ENCODE assay signal across 1 cellular context in genomic region chr16:87437911-87438610, GRCh38.
A peak's percentile ranks its signal among the peaks of the same experiment; 100 is the strongest.
TF ChIP-seq lines count a peak whose summit lies in the region.

No MANE protein-coding gene starts in this region.

TF ChIP-seq in HCT116, 20 proteins besides CTCF, POLR2A, EP300 and RAD21:
- no peak for TF ChIP-seq SRF (IDR thresholded peaks at IDR 0.05; ENCODE audit: low read depth)
- peak; percentile 64; the same call in 1 of the 2 replicates for TF ChIP-seq MAX (IDR thresholded peaks at IDR 0.05)
